8 cellular contexts compared by ENCODE assay signal in genomic region chr1:62438163-62438562, GRCh38. TPM values are rescaled to one million over a fixed set of nuclear protein-coding genes. Genes with fewer than 3 reads are reported as not detected.
A peak's percentile ranks its signal among the peaks of the same experiment; 100 is the strongest.
DNase-seq lines count a peak whose midpoint lies in the region; ATAC-seq and TF ChIP-seq lines count a peak whose summit lies in the region.

No MANE protein-coding gene starts in this region.

- peaks cover 19% of the 10 kb centered on the region for H3K36me3 ChIP-seq in OCI-LY3 (replicated peaks; ENCODE audit: low read depth, low read length)

- H3K36me3 Mint-ChIP-seq in activated T-cell treated with anti-CD3 and anti-CD28 coated beads, Interleukin-2, amount 50 U/mL, for 4 hours (ENCODE audit: insufficient read depth) = peaks cover 6% of the 10 kb centered on the region
- H3K36me3 Mint-ChIP-seq in endothelial cell (ENCODE audit: low read depth, unreplicated experiment) (peaks cover 7% of the 10 kb centered on the region), osteocyte (ENCODE audit: unreplicated experiment) (peaks cover 5% of the 10 kb centered on the region)

- peaks cover 48% of the 10 kb centered on the region for H4K20me1 ChIP-seq in OCI-LY3 (ENCODE audit: insufficient read depth, low read length)

- H3K4me2 ChIP-seq in OCI-LY3 (ENCODE audit: low read length) = peak overlapping the region; percentile 64

- TF ChIP-seq CTCF in OCI-LY3 (IDR thresholded peaks at IDR 0.05; ENCODE audit: low read depth, low read length) (no peak), endothelial cell (IDR thresholded peaks at IDR 0.05; ENCODE audit: unreplicated experiment) (no peak), osteocyte (IDR thresholded peaks at IDR 0.05) (no peak)

- no peak for ATAC-seq in activated T-cell treated with anti-CD3 and anti-CD28 coated beads, Interleukin-2, amount 50 U/mL, for 4 hours
- ATAC-seq in HG03135 (IDR thresholded peaks at IDR 0.05; ENCODE audit: unreplicated experiment) (no peak), GM19351 (IDR thresholded peaks at IDR 0.05; ENCODE audit: unreplicated experiment) (no peak)

- no peaks in the 10 kb centered on the region for H3K9me3 ChIP-seq in OCI-LY3 (ENCODE audit: insufficient read depth, low read length)

- H3K27ac Mint-ChIP-seq in endothelial cell (ENCODE audit: unreplicated experiment) (no peak overlapping the region), osteocyte (ENCODE audit: unreplicated experiment) (peak overlapping the region; percentile 85)

- H3K27me3 ChIP-seq in OCI-LY3 (ENCODE audit: low read depth, low read length) = no peaks in the 10 kb centered on the region

- H3K4me1 ChIP-seq in OCI-LY3 (ENCODE audit: low read length) = peaks cover 20% of the 10 kb centered on the region

- H3K27ac ChIP-seq in OCI-LY3 (ENCODE audit: low read length) = peak overlapping the region; percentile 95

- peaks cover 45% of the 10 kb centered on the region for H3K4me1 Mint-ChIP-seq in activated T-cell treated with anti-CD3 and anti-CD28 coated beads, Interleukin-2, amount 50 U/mL, for 4 hours (ENCODE audit: low read depth)
- H3K4me1 Mint-ChIP-seq in endothelial cell (ENCODE audit: unreplicated experiment) = peaks cover 13% of the 10 kb centered on the region
- H3K4me1 Mint-ChIP-seq in osteocyte (ENCODE audit: unreplicated experiment) = peaks cover 36% of the 10 kb centered on the region

- H3K27me3 Mint-ChIP-seq in activated T-cell treated with anti-CD3 and anti-CD28 coated beads, Interleukin-2, amount 50 U/mL, for 4 hours (ENCODE audit: low read depth) = no peaks in the 10 kb centered on the region
- peaks cover 7% of the 10 kb centered on the region for H3K27me3 Mint-ChIP-seq in endothelial cell (ENCODE audit: unreplicated experiment)
- no peaks in the 10 kb centered on the region for H3K27me3 Mint-ChIP-seq in osteocyte (ENCODE audit: unreplicated experiment)

- no peak for DNase-seq in activated T-cell treated with anti-CD3 and anti-CD28 coated beads, Interleukin-2, amount 50 U/mL, for 4 hours
- DNase-seq in activated T-cell treated with anti-CD3 and anti-CD28 coated beads, Interleukin-2, amount 50 U/mL, for 48 hours = no peak
- DNase-seq in endothelial cell (ENCODE audit: low spot score) (no peak), osteocyte (ENCODE audit: extremely low spot score, unreplicated experiment) (no peak)
- DNase-seq in stimulated activated CD4-positive, alpha-beta T cell treated with anti-CD3 and anti-CD28 coated beads, Interleukin-15, amount 100 ng/mL, for 24 hours = no peak

- peak overlapping the region; percentile 98 for H3K4me3 ChIP-seq in OCI-LY3 (ENCODE audit: low read length)

- peak overlapping the region; percentile 96 for H3K4me3 Mint-ChIP-seq in activated T-cell treated with anti-CD3 and anti-CD28 coated beads, Interleukin-2, amount 50 U/mL, for 4 hours
- H3K4me3 Mint-ChIP-seq in endothelial cell (ENCODE audit: unreplicated experiment) (peak overlapping the region; percentile 75), osteocyte (ENCODE audit: unreplicated experiment) (peak overlapping the region; percentile 97)

- H3K79me2 ChIP-seq in OCI-LY3 (ENCODE audit: low read length) = peaks cover 72% of the 10 kb centered on the region

- peaks cover 4% of the 10 kb centered on the region for H3K9me3 Mint-ChIP-seq in activated T-cell treated with anti-CD3 and anti-CD28 coated beads, Interleukin-2, amount 50 U/mL, for 4 hours
- H3K9me3 Mint-ChIP-seq in endothelial cell (ENCODE audit: unreplicated experiment) (no peaks in the 10 kb centered on the region), osteocyte (ENCODE audit: unreplicated experiment) (no peaks in the 10 kb centered on the region)

- H2AFZ ChIP-seq in OCI-LY3 (ENCODE audit: low read depth, low read length) = no peak overlapping the region

- H3K9ac ChIP-seq in OCI-LY3 (ENCODE audit: low read length) = peak overlapping the region; percentile 97

RNA-seq across cellular contexts. Expression of gene USP1, which starts 1.3 kb away (rescaled TPM):
- 10 to 100 TPM; 71.5 to 79.0 (median 72.5) TPM for total RNA-seq in activated T-cell treated with anti-CD3 and anti-CD28 coated beads, Interleukin-2, amount 50 U/mL, for 4 hours
- total RNA-seq in endothelial cell (ENCODE audit: unreplicated experiment) (20.0 TPM), osteocyte (24.6 and 25.7 TPM in 2 replicates)
